12 cellular contexts compared by ENCODE assay signal in genomic region chr13:48231080-48231479, GRCh38. TPM values are rescaled to one million over a fixed set of nuclear protein-coding genes. Genes with fewer than 3 reads are reported as not detected.
A peak's percentile ranks its signal among the peaks of the same experiment; 100 is the strongest.
DNase-seq lines count a peak whose midpoint lies in the region; ATAC-seq and TF ChIP-seq lines count a peak whose summit lies in the region.
"Had no signal": no experiment of that assay in that cellular context is flagged by ENCODE, and none has a peak within 500 bp of the region (broad histone marks: within the 10 kb centered on the region; RNA-seq: fewer than 3 reads in every experiment).

No MANE protein-coding gene starts in this region.

- H3K27me3 ChIP-seq in right atrium auricular region (no peaks in the 10 kb centered on the region), sigmoid colon (no peaks in the 10 kb centered on the region)
- H3K27me3 ChIP-seq: upper lobe of right lung had no signal

- H3K4me3 ChIP-seq in HEK293 (ENCODE audit: low read depth, low read length) (no peak overlapping the region), right atrium auricular region (no peak overlapping the region), sigmoid colon (no peak overlapping the region)
- H3K4me3 ChIP-seq: upper lobe of right lung had no signal

- H3K9me3 ChIP-seq in HEK293 (ENCODE audit: control insufficient read depth, insufficient read depth, low read depth, low read length) (no peaks in the 10 kb centered on the region), right atrium auricular region (no peaks in the 10 kb centered on the region), sigmoid colon (no peaks in the 10 kb centered on the region)
- H3K9me3 ChIP-seq: upper lobe of right lung had no signal

- TF ChIP-seq POLR2A in sigmoid colon (IDR thresholded peaks at IDR 0.05): no peak

- peaks cover 63% of the 10 kb centered on the region for H3K4me1 Mint-ChIP-seq in activated naive CD8-positive, alpha-beta T cell treated with anti-CD3 and anti-CD28 coated beads, Interleukin-2, amount 50 U/mL, for 24 hours

- intact Hi-C loops in sigmoid colon (cut with DNase I): loop anchor here (5.0 kb wide), 4 partner anchors 194 to 746 kb away; partner anchors contain the start of genes FNDC3A, NUDT15 and RCBTB2

- peak overlapping the region; percentile 10 for H3K4me3 Mint-ChIP-seq in activated naive CD8-positive, alpha-beta T cell treated with anti-CD3 and anti-CD28 coated beads, Interleukin-2, amount 50 U/mL, for 24 hours

- no peak for DNase-seq in activated naive CD8-positive, alpha-beta T cell treated with anti-CD3 and anti-CD28 coated beads, Interleukin-2, amount 50 U/mL, for 24 hours
- DNase-seq in right atrium auricular region (ENCODE audit: low spot score): no peak
- DNase-seq in sigmoid colon: no peak
- no peak for DNase-seq in NCI-H748 (lab: John Stamatoyannopoulos, UW; ENCODE audit: unreplicated experiment)
- no peak for DNase-seq in DMS53 treated with DMSO at 0.1 percent for 48 hours (lab: John Stamatoyannopoulos, UW; ENCODE audit: unreplicated experiment)
- DNase-seq: DND-41; NCI-H1417; stimulated activated CD4-positive, alpha-beta T cell treated with anti-CD3 and anti-CD28 coated beads, Interleukin-4, amount 100 ng/mL, for 24 hours; upper lobe of right lung had no signal

- no peaks in the 10 kb centered on the region for H3K36me3 ChIP-seq in HEK293 (ENCODE audit: control insufficient read depth in 2 of 2, insufficient read depth in 1 of 2, low read length in 2 of 2)
- no peaks in the 10 kb centered on the region for H3K36me3 ChIP-seq in right atrium auricular region
- H3K36me3 ChIP-seq in sigmoid colon: no peaks in the 10 kb centered on the region
- H3K36me3 ChIP-seq: upper lobe of right lung had no signal

- no peaks in the 10 kb centered on the region for H3K9me3 Mint-ChIP-seq in activated naive CD8-positive, alpha-beta T cell treated with anti-CD3 and anti-CD28 coated beads, Interleukin-2, amount 50 U/mL, for 24 hours

- CTCF ChIA-PET in HEK293 (lab: Yijun Ruan, JAX): interaction anchor here (0.7 to 1.4 kb wide), 2 partner anchors 13 to 100 kb away, joined by 4 to 6 read pairs; no protein-coding TSS in a partner anchor

- peak overlapping the region; percentile 62 for H3K27ac Mint-ChIP-seq in activated naive CD8-positive, alpha-beta T cell treated with anti-CD3 and anti-CD28 coated beads, Interleukin-2, amount 50 U/mL, for 24 hours

- no peak overlapping the region for H3K27ac ChIP-seq in HEK293 (ENCODE audit: extremely low read depth, low read depth, low read length)
- peak overlapping the region; percentile 99 to 100 for H3K27ac ChIP-seq in right atrium auricular region
- H3K27ac ChIP-seq in sigmoid colon: peak overlapping the region in 3 of 4 donors; percentile 96 to 99 (median 99)

- TF ChIP-seq EP300 in sigmoid colon (IDR thresholded peaks at IDR 0.05): no peak

- no peaks in the 10 kb centered on the region for H3K27me3 Mint-ChIP-seq in activated naive CD8-positive, alpha-beta T cell treated with anti-CD3 and anti-CD28 coated beads, Interleukin-2, amount 50 U/mL, for 24 hours

- POLR2A ChIA-PET in HEK293 (lab: Yijun Ruan, JAX): no interaction called here

- H3K4me1 ChIP-seq in HEK293 (ENCODE audit: control insufficient read depth, insufficient read depth, low read length): peaks cover 3% of the 10 kb centered on the region; the same call in 1 of the 2 replicates
- peaks cover 0 to 27% of the 10 kb centered on the region in 2 donors for H3K4me1 ChIP-seq in right atrium auricular region
- peaks cover 0 to 23% (median 15%) of the 10 kb centered on the region in 4 donors for H3K4me1 ChIP-seq in sigmoid colon

- no peak for ATAC-seq in activated naive CD8-positive, alpha-beta T cell treated with anti-CD3 and anti-CD28 coated beads, Interleukin-2, amount 50 U/mL, for 24 hours
- ATAC-seq in GM21717 (IDR thresholded peaks at IDR 0.05; ENCODE audit: unreplicated experiment) (no peak), GM19328 (IDR thresholded peaks at IDR 0.05; ENCODE audit: unreplicated experiment) (no peak)
- ATAC-seq: upper lobe of right lung had no signal

- no peaks in the 10 kb centered on the region for H3K36me3 Mint-ChIP-seq in activated naive CD8-positive, alpha-beta T cell treated with anti-CD3 and anti-CD28 coated beads, Interleukin-2, amount 50 U/mL, for 24 hours (ENCODE audit: low read depth)

- WGBS in sigmoid colon, 2 donors: 14 to 73% methylated on average over 4 of the region's 4 CpGs

- TF ChIP-seq CTCF in HEK293 (tag by site-specific recombination; IDR thresholded peaks at IDR 0.05) (no peak), right atrium auricular region (IDR thresholded peaks at IDR 0.05) (no peak), sigmoid colon (IDR thresholded peaks at IDR 0.05) (no peak)

TF ChIP-seq in HEK293, 187 proteins besides CTCF, POLR2A, EP300 and RAD21 (continues in another document):
- TF ChIP-seq ZNF391 (tag by site-specific recombination; IDR thresholded peaks at IDR 0.05; ENCODE audit: borderline replicate concordance, low read depth) (no peak), ZNF174 (tag by site-specific recombination; IDR thresholded peaks at IDR 0.05) (no peak), ZNF140 (tag by site-specific recombination; IDR thresholded peaks at IDR 0.05) (no peak), ZNF354C (tag by site-specific recombination; IDR thresholded peaks at IDR 0.05; ENCODE audit: borderline replicate concordance, low read depth) (no peak), ZNF513 (tag by site-specific recombination; IDR thresholded peaks at IDR 0.05) (no peak), ZNF48 (tag by site-specific recombination; IDR thresholded peaks at IDR 0.05) (no peak), ZNF692 (tag by site-specific recombination; IDR thresholded peaks at IDR 0.05) (no peak), ZNF157 (tag by site-specific recombination; IDR thresholded peaks at IDR 0.05) (no peak), ZNF549 (tag by site-specific recombination; IDR thresholded peaks at IDR 0.05) (no peak), ZBTB48 (tag by site-specific recombination; IDR thresholded peaks at IDR 0.05) (no peak), ZNF184 (tag by site-specific recombination; IDR thresholded peaks at IDR 0.05) (no peak), FEZF1 (tag by site-specific recombination; IDR thresholded peaks at IDR 0.05) (peak; percentile 74), PATZ1 (tag by site-specific recombination; IDR thresholded peaks at IDR 0.05) (no peak), WT1 (tag by site-specific recombination; IDR thresholded peaks at IDR 0.05) (no peak), KLF1 (tag by site-specific recombination; IDR thresholded peaks at IDR 0.05) (no peak), SCRT2 (tag by site-specific recombination; IDR thresholded peaks at IDR 0.05) (peak; percentile 51), ATF2 (tag by site-specific recombination; IDR thresholded peaks at IDR 0.05; ENCODE audit: low read depth) (no peak), ZNF585B (tag by site-specific recombination; IDR thresholded peaks at IDR 0.05) (no peak)

RNA-seq across cellular contexts. Expression of gene ITM2B, which starts 1.9 kb away (rescaled TPM):
- 100 to 1,000 TPM; 495 to 570 TPM for total RNA-seq in right atrium auricular region
- total RNA-seq in sigmoid colon: 100 to 1,000 TPM; 266 to 478 (median 371) TPM
- polyA plus RNA-seq in sigmoid colon: 100 to 1,000 TPM; 147 to 285 (median 154) TPM
